11 cellular contexts compared by ENCODE assay signal in the genomic region with DNA sequence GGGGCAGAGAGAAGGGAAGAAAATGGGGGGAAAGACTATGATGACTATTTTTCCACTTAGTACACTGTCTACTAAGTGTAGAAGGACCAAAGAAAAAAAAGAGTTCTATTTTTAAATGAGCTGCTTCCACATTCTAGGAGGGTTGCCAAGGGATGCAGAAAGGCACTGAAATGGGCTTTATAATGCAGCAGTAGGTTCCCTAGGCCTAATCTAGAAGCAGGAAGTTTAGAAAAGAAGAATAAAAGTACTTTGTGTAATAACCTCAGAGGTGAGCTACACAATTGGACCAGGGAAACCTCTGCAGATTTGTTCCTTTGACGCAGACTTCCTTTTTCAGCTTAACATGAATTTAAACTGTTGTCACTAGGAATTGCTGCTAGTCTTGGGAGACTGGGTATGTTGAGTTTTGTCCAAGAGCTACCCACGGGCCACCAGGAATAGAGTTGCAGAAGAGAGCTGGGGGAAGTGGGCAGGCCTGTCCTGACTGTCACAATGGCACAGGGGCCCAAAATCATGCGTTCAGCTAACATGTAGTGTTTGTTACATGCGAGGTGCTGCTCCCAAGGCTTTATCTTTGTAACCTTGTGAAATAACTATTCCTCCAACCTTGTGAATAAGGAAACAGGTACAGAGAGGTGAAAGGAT. TPM values are rescaled to one million over a fixed set of nuclear protein-coding genes. Genes with fewer than 3 reads are reported as not detected.
DNase-seq lines count a peak whose midpoint lies in the region; ATAC-seq and TF ChIP-seq lines count a peak whose summit lies in the region.
"Had no signal": no experiment of that assay in that cellular context is flagged by ENCODE, and none has a peak within 500 bp of the region (broad histone marks: within the 10 kb centered on the region; RNA-seq: fewer than 3 reads in every experiment).

No MANE protein-coding gene starts in this region.

- no peaks in the 10 kb centered on the region for H3K27me3 Mint-ChIP-seq in activated T-helper 1 cell treated with anti-CD3 and anti-CD28 coated beads, Interleukin-12 subunit alpha, Interleukin-12 subunit beta, Interleukin-2, Interleukin-4 antibody, amounts not matched to agents 30 ng/mL and 10 ng/mL and 1 ng/mL, durations not matched to agents 14 hours and 24 hours and 36 hours (ENCODE audit: insufficient read depth)
- H3K27me3 Mint-ChIP-seq: activated CD4-positive, alpha-beta memory T cell treated with anti-CD3 and anti-CD28 coated beads, Interleukin-2, amount 10 ng/mL, durations not matched to agents 7 days and 5 days had no signal

- H2AK9ac ChIP-seq in IMR-90 (replicated peaks; ENCODE audit: low read depth, low read length, poor library complexity), result no peak overlapping the region

- H3K4me1 ChIP-seq in IMR-90 (ENCODE audit: control insufficient read depth, insufficient read depth, low read length) (no peaks in the 10 kb centered on the region), left lung (peaks cover 4 to 33% of the 10 kb centered on the region in 2 donors), testis (peaks cover 13% of the 10 kb centered on the region)

- H2BK5ac ChIP-seq in IMR-90 (ENCODE audit: low read depth, low read length, poor library complexity, severe bottlenecking), result no peak overlapping the region

- no peak overlapping the region for H2AK5ac ChIP-seq in IMR-90 (ENCODE audit: low read depth, low read length)

- in situ Hi-C loops in IMR-90 (cut with MboI; ENCODE audit: low sequenced_read_pairs), result loop anchor here (25.0 kb wide), 1 partner anchor 252 kb away; no protein-coding TSS in a partner anchor

- no peak for TF ChIP-seq RAD21 in IMR-90 (IDR thresholded peaks at IDR 0.05; ENCODE audit: low read length)

- TF ChIP-seq POLR2A in IMR-90 (IDR thresholded peaks at IDR 0.05; ENCODE audit: low read depth, low read length), result no peak
- no peak for TF ChIP-seq POLR2A in testis (IDR thresholded peaks at IDR 0.05)

- no peaks in the 10 kb centered on the region for H3K79me1 ChIP-seq in IMR-90 (ENCODE audit: low read depth in 1 of 2, low read length in 2 of 2)

- H4K8ac ChIP-seq in IMR-90 (ENCODE audit: low read depth in 2 of 2, low read length in 2 of 2), result no peak overlapping the region

- H3K27me3 ChIP-seq in IMR-90 (ENCODE audit: control insufficient read depth, insufficient read depth, low read length) (peaks cover 6% of the 10 kb centered on the region), left lung (no peaks in the 10 kb centered on the region), testis (no peaks in the 10 kb centered on the region)

- no peak overlapping the region for H3K4ac ChIP-seq in IMR-90 (ENCODE audit: low read depth, low read length)

- no peak overlapping the region for H3K9ac ChIP-seq in IMR-90 (ENCODE audit: low read depth, low read length)

- H3K4me3 ChIP-seq in IMR-90 (ENCODE audit: insufficient read depth, low read depth, low read length) (no peak overlapping the region), left lung (no peak overlapping the region), testis (no peak overlapping the region)

- no peaks in the 10 kb centered on the region for H3K36me3 ChIP-seq in IMR-90 (ENCODE audit: control insufficient read depth, insufficient read depth, low read length)
- H3K36me3 ChIP-seq in left lung, result no peaks in the 10 kb centered on the region
- no peaks in the 10 kb centered on the region for H3K36me3 ChIP-seq in testis (ENCODE audit: low read depth, missing control alignments)

- DNase-seq in IMR-90 (peak; percentile 19), astrocyte of the hippocampus (ENCODE audit: low read depth, low spot score) (peak; percentile 48), left lung (no peak), testis (peak; percentile 35), activated gamma-delta T cell (lab: John Stamatoyannopoulos, UW) (no peak), AG08396 (ENCODE audit: low spot score) (no peak)
- DNase-seq in activated T-helper 1 cell treated with anti-CD3 and anti-CD28 coated beads, Interleukin-12 subunit alpha, Interleukin-12 subunit beta, Interleukin-2, Interleukin-4 antibody, amounts not matched to agents 30 ng/mL and 10 ng/mL and 1 ng/mL, durations not matched to agents 14 hours and 24 hours and 36 hours (ENCODE audit: low spot score), result no peak
- DNase-seq: activated CD4-positive, alpha-beta memory T cell treated with anti-CD3 and anti-CD28 coated beads, Interleukin-2, amount 10 ng/mL, durations not matched to agents 7 days and 5 days; DMS53; islet precursor cell; NCI-H2171 treated with DMSO at 0.1 percent for 48 hours had no signal

- no peaks in the 10 kb centered on the region for H4K20me1 ChIP-seq in IMR-90 (ENCODE audit: insufficient read depth, low read length)

- POLR2A ChIA-PET in IMR-90 (lab: Charles Lee; ENCODE audit: unreplicated experiment), result no interaction called here

- no peak overlapping the region for H2BK15ac ChIP-seq in IMR-90 (ENCODE audit: low read depth, low read length)

- no peaks in the 10 kb centered on the region for H3K9me3 Mint-ChIP-seq in activated T-helper 1 cell treated with anti-CD3 and anti-CD28 coated beads, Interleukin-12 subunit alpha, Interleukin-12 subunit beta, Interleukin-2, Interleukin-4 antibody, amounts not matched to agents 30 ng/mL and 10 ng/mL and 1 ng/mL, durations not matched to agents 14 hours and 24 hours and 36 hours
- H3K9me3 Mint-ChIP-seq: activated CD4-positive, alpha-beta memory T cell treated with anti-CD3 and anti-CD28 coated beads, Interleukin-2, amount 10 ng/mL, durations not matched to agents 7 days and 5 days had no signal

- H2AFZ ChIP-seq in IMR-90 (replicated peaks; ENCODE audit: low read length, poor library complexity), result no peak overlapping the region

- ATAC-seq in IMR-90 (ENCODE audit: low read depth) (no peak), left lung (peak; percentile 27)

- H3K27ac ChIP-seq in IMR-90 (ENCODE audit: insufficient read depth, low read length) (no peak overlapping the region), left lung (peak overlapping the region; percentile 31 to 33), testis (peak overlapping the region; percentile 55 to 57)

- intact Hi-C loops in IMR-90 (cut with micrococcal nuclease), result loop anchor here (5.0 kb wide), 1 partner anchor 82 kb away; no protein-coding TSS in a partner anchor
- intact Hi-C loops in left lung (cut with DNase I), result no loop called here
- intact Hi-C loops in testis (cut with DNase I; ENCODE audit: low total_unique reads), result loop anchor here (10.0 kb wide), 1 partner anchor 100 kb away; no protein-coding TSS in a partner anchor
- intact Hi-C loops in activated T-helper 1 cell treated with anti-CD3 and anti-CD28 coated beads, Interleukin-12 subunit alpha, Interleukin-12 subunit beta, Interleukin-2, Interleukin-4 antibody, amounts not matched to agents 30 ng/mL and 10 ng/mL and 1 ng/mL, durations not matched to agents 14 hours and 24 hours and 36 hours (cut with micrococcal nuclease), result no loop called here

- H3K4me2 ChIP-seq in IMR-90 (ENCODE audit: low read depth, low read length), result no peak overlapping the region

- H3K4me1 Mint-ChIP-seq in activated T-helper 1 cell treated with anti-CD3 and anti-CD28 coated beads, Interleukin-12 subunit alpha, Interleukin-12 subunit beta, Interleukin-2, Interleukin-4 antibody, amounts not matched to agents 30 ng/mL and 10 ng/mL and 1 ng/mL, durations not matched to agents 14 hours and 24 hours and 36 hours (ENCODE audit: low read depth), result peaks cover 18% of the 10 kb centered on the region

- no peak overlapping the region for H4K5ac ChIP-seq in IMR-90 (ENCODE audit: low read depth, low read length)

- no peak overlapping the region for H3K27ac Mint-ChIP-seq in activated T-helper 1 cell treated with anti-CD3 and anti-CD28 coated beads, Interleukin-12 subunit alpha, Interleukin-12 subunit beta, Interleukin-2, Interleukin-4 antibody, amounts not matched to agents 30 ng/mL and 10 ng/mL and 1 ng/mL, durations not matched to agents 14 hours and 24 hours and 36 hours
- H3K27ac Mint-ChIP-seq: activated CD4-positive, alpha-beta memory T cell treated with anti-CD3 and anti-CD28 coated beads, Interleukin-2, amount 10 ng/mL, durations not matched to agents 7 days and 5 days had no signal

- no peak overlapping the region for H3K18ac ChIP-seq in IMR-90 (ENCODE audit: low read depth, low read length)

- no peaks in the 10 kb centered on the region for H3K9me1 ChIP-seq in IMR-90 (ENCODE audit: insufficient read depth, low read length)

- H3K4me3 Mint-ChIP-seq in activated T-helper 1 cell treated with anti-CD3 and anti-CD28 coated beads, Interleukin-12 subunit alpha, Interleukin-12 subunit beta, Interleukin-2, Interleukin-4 antibody, amounts not matched to agents 30 ng/mL and 10 ng/mL and 1 ng/mL, durations not matched to agents 14 hours and 24 hours and 36 hours, result no peak overlapping the region
- H3K4me3 Mint-ChIP-seq: activated CD4-positive, alpha-beta memory T cell treated with anti-CD3 and anti-CD28 coated beads, Interleukin-2, amount 10 ng/mL, durations not matched to agents 7 days and 5 days had no signal

- no peaks in the 10 kb centered on the region for H3K36me3 Mint-ChIP-seq in activated T-helper 1 cell treated with anti-CD3 and anti-CD28 coated beads, Interleukin-12 subunit alpha, Interleukin-12 subunit beta, Interleukin-2, Interleukin-4 antibody, amounts not matched to agents 30 ng/mL and 10 ng/mL and 1 ng/mL, durations not matched to agents 14 hours and 24 hours and 36 hours (ENCODE audit: low read depth)

- WGBS in IMR-90 (ENCODE audit: extremely low coverage in 2 of 2, insufficient read length in 1 of 2), 2 experiments, result 40% methylated on average over 1 of the region's 4 CpGs; no CpG with 5 or more reads in 1 of the 2 experiments
- 56 to 66% methylated on average over 4 of the region's 4 CpGs for WGBS in testis, 2 donors

- TF ChIP-seq CTCF in IMR-90 (conservative IDR thresholded peaks at IDR 0.05; ENCODE audit: low read depth, low read length) (no peak), left lung (IDR thresholded peaks at IDR 0.05) (no peak), testis (IDR thresholded peaks at IDR 0.05) (no peak)

- BruUV-seq in IMR-90 (replicated peaks; lab: Mats Ljungman, UMichigan), result no TSS peak

- dilution Hi-C loops in IMR-90 (cut with HindIII; ENCODE audit: low sequenced_read_pairs, unreplicated experiment), result no loop called here

- no peak overlapping the region for H3K14ac ChIP-seq in IMR-90 (replicated peaks; ENCODE audit: low read depth, low read length)

- no peak overlapping the region for H3K56ac ChIP-seq in IMR-90 (ENCODE audit: extremely low read depth, insufficient read depth, low read length)

- CTCF ChIA-PET in IMR-90 (lab: Yijun Ruan, JAX), result interaction anchor here (0.8 to 1.0 kb wide), 2 partner anchors 8 to 22 kb away, joined by 3 read pairs; no protein-coding TSS in a partner anchor

- H3K9me3 ChIP-seq in IMR-90 (ENCODE audit: control insufficient read depth, insufficient read depth, low read length) (no peaks in the 10 kb centered on the region), left lung (no peaks in the 10 kb centered on the region), testis (no peaks in the 10 kb centered on the region)

- no peak overlapping the region for H2BK120ac ChIP-seq in IMR-90 (ENCODE audit: low read depth, low read length)

- no peak overlapping the region for H3K23ac ChIP-seq in IMR-90 (ENCODE audit: low read depth, low read length)

- no peak overlapping the region for H2BK20ac ChIP-seq in IMR-90 (ENCODE audit: low read depth, low read length)

- no peak overlapping the region for H4K91ac ChIP-seq in IMR-90 (ENCODE audit: insufficient read depth, low read depth, low read length)

RNA-seq across cellular contexts. Expression of a gene that starts 34.6 kb away (rescaled TPM):
- total RNA-seq in IMR-90 (2012; rRNA removed), result 114 and 127 TPM in 2 replicates
- 152 and 169 TPM in 2 replicates for polyA plus RNA-seq in IMR-90 (2012; rRNA removed)
- 44.4 and 46.8 TPM in 2 replicates for polyA plus RNA-seq in IMR-90 (2012; cell fraction: cytosol; rRNA removed)
- polyA plus RNA-seq in IMR-90 (2012; cell fraction: nucleus; rRNA removed; ENCODE audit: low replicate concordance), result 10.2 and 75.1 TPM in 2 replicates
- total RNA-seq in left lung, result 100 to 1,000 TPM; 160 to 202 TPM
- 100 to 1,000 TPM in 1 of 2 donors, 10 to 100 TPM in 1; 82.0 to 113 TPM for total RNA-seq in testis
- polyA plus RNA-seq in testis (ENCODE audit: insufficient read depth, low read depth, low replicate concordance), result 154 TPM
- total RNA-seq in activated T-helper 1 cell treated with anti-CD3 and anti-CD28 coated beads, Interleukin-12 subunit alpha, Interleukin-12 subunit beta, Interleukin-2, Interleukin-4 antibody, amounts not matched to agents 30 ng/mL and 10 ng/mL and 1 ng/mL, durations not matched to agents 14 hours and 24 hours and 36 hours, result 73.4 and 81.6 TPM in 2 replicates

Comparison
In these comparisons a context has a peak if more than half of its experiments do, and no peak if none do; other contexts are left out.
1. DNase-seq: peak in IMR-90 (single experiment), astrocyte of the hippocampus (single experiment) and testis (single experiment); none in left lung (0 of 2), activated gamma-delta T cell (single experiment), AG08396 (single experiment) and activated T-helper 1 cell treated with anti-CD3 and anti-CD28 coated beads, Interleukin-12 subunit alpha, Interleukin-12 subunit beta, Interleukin-2, Interleukin-4 antibody, amounts not matched to agents 30 ng/mL and 10 ng/mL and 1 ng/mL, durations not matched to agents 14 hours and 24 hours and 36 hours (single experiment).
2. intact Hi-C loops: an anchor here in IMR-90 (5.0 kb wide) and testis (10.0 kb wide); none called in left lung and activated T-helper 1 cell treated with anti-CD3 and anti-CD28 coated beads, Interleukin-12 subunit alpha, Interleukin-12 subunit beta, Interleukin-2, Interleukin-4 antibody, amounts not matched to agents 30 ng/mL and 10 ng/mL and 1 ng/mL, durations not matched to agents 14 hours and 24 hours and 36 hours.